In genomic region chr20:46004813-46005505, GRCh38 we compare ENCODE assay signal across 1 cellular context.
TF ChIP-seq lines count a peak whose summit lies in the region.

No MANE protein-coding gene starts in this region.

TF ChIP-seq in HepG2, 621 proteins besides CTCF, POLR2A, EP300 and RAD21:
- TF ChIP-seq ZXDC (CRISPR knock-in tag; IDR thresholded peaks at IDR 0.05) (no peak), ZNF3 (CRISPR knock-in tag; IDR thresholded peaks at IDR 0.05) (no peak), ZNF672 (CRISPR knock-in tag; IDR thresholded peaks at IDR 0.05) (no peak), KAT8 (CRISPR knock-in tag; IDR thresholded peaks at IDR 0.05) (no peak), GRHL1 (CRISPR knock-in tag; conservative IDR thresholded peaks at IDR 0.05) (no peak), FOXC1 (CRISPR knock-in tag; IDR thresholded peaks at IDR 0.05; ENCODE audit: borderline replicate concordance) (no peak), RFXAP (CRISPR knock-in tag; IDR thresholded peaks at IDR 0.05; ENCODE audit: borderline replicate concordance) (no peak), ATRX (CRISPR knock-in tag; IDR thresholded peaks at IDR 0.05; ENCODE audit: borderline replicate concordance) (no peak), MAFK (conservative IDR thresholded peaks at IDR 0.05 in 1 of 2, IDR thresholded peaks at IDR 0.05 in 1 of 2; ENCODE audit: low read length in 2 of 2) (no peak), HHEX (CRISPR knock-in tag; IDR thresholded peaks at IDR 0.05) (no peak), ARID5B (CRISPR knock-in tag; IDR thresholded peaks at IDR 0.05) (no peak), ZNF776 (CRISPR knock-in tag; IDR thresholded peaks at IDR 0.05) (no peak), ZNF124 (CRISPR knock-in tag; IDR thresholded peaks at IDR 0.05) (no peak), IRF9 (CRISPR knock-in tag; IDR thresholded peaks at IDR 0.05; ENCODE audit: borderline replicate concordance) (no peak)
